5 cellular contexts compared by ENCODE assay signal in genomic region chr17:21107251-21107650, GRCh38. TPM values are rescaled to one million over a fixed set of nuclear protein-coding genes. Genes with fewer than 3 reads are reported as not detected.
DNase-seq lines count a peak whose midpoint lies in the region; ATAC-seq and TF ChIP-seq lines count a peak whose summit lies in the region.
"Not testable (repeated sequence)": the region's sequence is repeated elsewhere in the genome, so short reads cannot be mapped to it uniquely, and the experiment has no call there.

No MANE protein-coding gene starts in this region.

- H3K4me3 Mint-ChIP-seq in H9; dendritic cell treated with granulocyte-macrophage colony-stimulating factor and Interleukin-4, amounts not matched to agents 40 ng/mL and 50 ng/mL, for 4 days: not testable (repeated sequence)
- H3K4me3 Mint-ChIP-seq in T-helper 17 cell, result peak overlapping the region; percentile 15

- not testable (repeated sequence) for DNase-seq in H9, T-helper 17 cell
- peak; percentile 70 for DNase-seq in cardiac septum (ENCODE audit: low spot score)

- not testable (repeated sequence) for H3T11ph ChIP-seq in H9 (ENCODE audit: low read length)

- H3K27me3 Mint-ChIP-seq in H9 (ENCODE audit: low read depth); T-helper 17 cell; dendritic cell treated with granulocyte-macrophage colony-stimulating factor and Interleukin-4, amounts not matched to agents 40 ng/mL and 50 ng/mL, for 4 days: not testable (repeated sequence)

- H3K4me2 ChIP-seq in H9 (ENCODE audit: insufficient read depth, insufficient read length, low read length); parathyroid adenoma (ENCODE audit: low read length): not testable (repeated sequence)

- H2BK120ac ChIP-seq in H9 (ENCODE audit: low read depth, low read length, poor library complexity, severe bottlenecking), result not testable (repeated sequence)

- H3K9me3 Mint-ChIP-seq in H9; dendritic cell treated with granulocyte-macrophage colony-stimulating factor and Interleukin-4, amounts not matched to agents 40 ng/mL and 50 ng/mL, for 4 days: not testable (repeated sequence)

- H3K27ac ChIP-seq in H9 (ENCODE audit: insufficient read length, low read depth, low read length); parathyroid adenoma: not testable (repeated sequence)

- H3K9ac ChIP-seq in H9 (ENCODE audit: extremely low read depth, insufficient read length, low read length); parathyroid adenoma: not testable (repeated sequence)

- not testable (repeated sequence) for H4K5ac ChIP-seq in H9 (ENCODE audit: insufficient read length, low read depth, low read length)

- H3K27me3 ChIP-seq in H9 (ENCODE audit: insufficient read depth, low read length); parathyroid adenoma (ENCODE audit: control insufficient read depth, insufficient read depth, low read length): not testable (repeated sequence)

- not testable (repeated sequence) for H3K9me3 ChIP-seq in H9 (ENCODE audit: control insufficient read depth, low read depth, low read length); T-helper 17 cell (ENCODE audit: control insufficient read depth, low read length, poor library complexity, severe bottlenecking); parathyroid adenoma (ENCODE audit: control insufficient read depth, low read length)

- H4K91ac ChIP-seq in H9 (ENCODE audit: insufficient read length, low read depth, low read length), result not testable (repeated sequence)

- H3K79me2 ChIP-seq in H9 (ENCODE audit: insufficient read depth, low read length); parathyroid adenoma: not testable (repeated sequence)

- not testable (repeated sequence) for H3K14ac ChIP-seq in H9 (ENCODE audit: insufficient read depth, low read length)

- H3K18ac ChIP-seq in H9 (ENCODE audit: insufficient read length, low read depth, low read length), result not testable (repeated sequence)

- not testable (repeated sequence) for H2AK5ac ChIP-seq in H9 (ENCODE audit: insufficient read length, low read length)

- H3K4me3 ChIP-seq in parathyroid adenoma (ENCODE audit: low read depth, low read length), result not testable (repeated sequence)

- H3K23me2 ChIP-seq in H9 (ENCODE audit: insufficient read length, low read depth, low read length, poor library complexity, severe bottlenecking), result not testable (repeated sequence)

- not testable (repeated sequence) for H2BK15ac ChIP-seq in H9 (ENCODE audit: low read depth, low read length)

- not testable (repeated sequence) for H4K8ac ChIP-seq in H9 (replicated peaks; ENCODE audit: insufficient read length, low read depth, low read length)

- intact Hi-C loops in dendritic cell treated with granulocyte-macrophage colony-stimulating factor and Interleukin-4, amounts not matched to agents 40 ng/mL and 50 ng/mL, for 4 days (cut with micrococcal nuclease); cardiac septum (cut with DNase I): not testable (repeated sequence)

- no CpG with 5 or more reads among the region's 5 CpGs for WGBS in H9 (ENCODE audit: extremely low coverage, insufficient read length, low lambda C conversion rate)

- H3K4me1 ChIP-seq in H9 (ENCODE audit: insufficient read depth, low read length); parathyroid adenoma: not testable (repeated sequence)

- not testable (repeated sequence) for TF ChIP-seq CTCF in H9 (conservative IDR thresholded peaks at IDR 0.05); parathyroid adenoma (IDR thresholded peaks at IDR 0.05)

- not testable (repeated sequence) for H4K20me1 ChIP-seq in H9 (ENCODE audit: control insufficient read depth, insufficient read depth, insufficient read length)

- H3K56ac ChIP-seq in H9 (ENCODE audit: insufficient read length, low read depth, low read length), result not testable (repeated sequence)

- not testable (repeated sequence) for H2BK5ac ChIP-seq in H9 (ENCODE audit: insufficient read length, low read length)

- H3K4ac ChIP-seq in H9 (ENCODE audit: low read depth, low read length), result not testable (repeated sequence)

- H3K4me1 Mint-ChIP-seq in H9, result peaks cover 50 to 52% of the 10 kb centered on the region in 2 experiments
- not testable (repeated sequence) for H3K4me1 Mint-ChIP-seq in T-helper 17 cell; dendritic cell treated with granulocyte-macrophage colony-stimulating factor and Interleukin-4, amounts not matched to agents 40 ng/mL and 50 ng/mL, for 4 days (ENCODE audit: low read depth)

- not testable (repeated sequence) for H2BK20ac ChIP-seq in H9 (ENCODE audit: low read depth, low read length, poor library complexity, severe bottlenecking)

- H2BK12ac ChIP-seq in H9 (ENCODE audit: insufficient read length, low read depth, low read length), result not testable (repeated sequence)

- H3K36me3 Mint-ChIP-seq in H9 (ENCODE audit: insufficient read depth in 1 of 3, low read depth in 3 of 3); T-helper 17 cell (ENCODE audit: low read depth); dendritic cell treated with granulocyte-macrophage colony-stimulating factor and Interleukin-4, amounts not matched to agents 40 ng/mL and 50 ng/mL, for 4 days (ENCODE audit: low read depth): not testable (repeated sequence)

- not testable (repeated sequence) for H3K23ac ChIP-seq in H9 (ENCODE audit: insufficient read length, low read depth, low read length)

- peak overlapping the region in 2 of 3 experiments; percentile 12 to 92; a peak in 3 of 7 replicates for H3K27ac Mint-ChIP-seq in H9
- not testable (repeated sequence) for H3K27ac Mint-ChIP-seq in T-helper 17 cell
- H3K27ac Mint-ChIP-seq in dendritic cell treated with granulocyte-macrophage colony-stimulating factor and Interleukin-4, amounts not matched to agents 40 ng/mL and 50 ng/mL, for 4 days, result peak overlapping the region; percentile 13

- H2AFZ ChIP-seq in H9 (ENCODE audit: low read length), result not testable (repeated sequence)
- H2AFZ ChIP-seq in parathyroid adenoma, result peak overlapping the region; percentile 57

- not testable (repeated sequence) for H3K79me1 ChIP-seq in H9 (ENCODE audit: insufficient read depth, low read depth, low read length, poor library complexity, severe bottlenecking)

- ATAC-seq in T-helper 17 cell, result not testable (repeated sequence)

- not testable (repeated sequence) for H3K36me3 ChIP-seq in parathyroid adenoma (ENCODE audit: control insufficient read depth, insufficient read depth, low read length)

RNA-seq across cellular contexts. Expression of gene DHRS7B, which starts 19.5 kb away (rescaled TPM):
- total RNA-seq in H9 (2021) (17.2 and 20.3 TPM in 2 replicates), T-helper 17 cell (1 to 10 TPM; 6.7 to 7.0 TPM), cardiac septum (37.4 TPM)
